ENCODE assay signal across 9 cellular contexts in genomic region chr11:114026355-114026754, GRCh38. TPM values are rescaled to one million over a fixed set of nuclear protein-coding genes. Genes with fewer than 3 reads are reported as not detected.
A peak's percentile ranks its signal among the peaks of the same experiment; 100 is the strongest.
DNase-seq lines count a peak whose midpoint lies in the region; ATAC-seq and TF ChIP-seq lines count a peak whose summit lies in the region.
"Had no signal": no experiment of that assay in that cellular context is flagged by ENCODE, and none has a peak within 500 bp of the region (broad histone marks: within the 10 kb centered on the region; RNA-seq: fewer than 3 reads in every experiment).

No MANE protein-coding gene starts in this region.

- H2AFZ ChIP-seq in hepatocyte, result no peak overlapping the region

- H3K4me1 ChIP-seq in A673 (ENCODE audit: insufficient read depth, low read length, poor library complexity, severe bottlenecking), result peaks cover 3% of the 10 kb centered on the region
- H3K4me1 ChIP-seq in hepatocyte (ENCODE audit: insufficient read depth), result no peaks in the 10 kb centered on the region
- no peaks in the 10 kb centered on the region for H3K4me1 ChIP-seq in gastrocnemius medialis

- no peak overlapping the region for H3K4me2 ChIP-seq in hepatocyte

- intact Hi-C loops in A673 (cut with micrococcal nuclease; ENCODE audit: unreplicated experiment) (no loop called here), gastrocnemius medialis (cut with DNase I; ENCODE audit: low total_unique reads) (no loop called here)

- CTCF ChIA-PET in A673 (lab: Charles Lee), result interaction anchor here (0.7 kb wide), 1 partner anchor 235 kb away, joined by 4 read pairs; no protein-coding TSS in a partner anchor

- H4K20me1 ChIP-seq in hepatocyte (ENCODE audit: insufficient read depth, poor library complexity, severe bottlenecking), result no peaks in the 10 kb centered on the region

- H3K9me2 ChIP-seq in hepatocyte (replicated peaks; ENCODE audit: insufficient read depth), result no peaks in the 10 kb centered on the region

- H3K27ac ChIP-seq in A673 (ENCODE audit: low read depth, low read length, poor library complexity, severe bottlenecking) (no peak overlapping the region), hepatocyte (no peak overlapping the region), gastrocnemius medialis (no peak overlapping the region)

- in situ Hi-C loops in gastrocnemius medialis (cut with MboI; ENCODE audit: low sequenced_read_pairs in 4 of 4), result loop anchor here in 1 of 4 donors (10.0 kb wide), 1 partner anchor 132 kb away; no protein-coding TSS in a partner anchor

- peak; percentile 59 for TF ChIP-seq CTCF in A673 (conservative IDR thresholded peaks at IDR 0.05; ENCODE audit: low read depth, low read length)
- TF ChIP-seq CTCF in GM12864 (IDR thresholded peaks at IDR 0.05; ENCODE audit: low read depth, low read length, missing control alignments), result peak; percentile 14
- peak; percentile 15 for TF ChIP-seq CTCF in hepatocyte (IDR thresholded peaks at IDR 0.05; ENCODE audit: poor library complexity)
- no peak for TF ChIP-seq CTCF in gastrocnemius medialis (IDR thresholded peaks at IDR 0.05 in 4 of 5, conservative IDR thresholded peaks at IDR 0.05 in 1 of 5)

- no peaks in the 10 kb centered on the region for H3K36me3 ChIP-seq in A673 (ENCODE audit: insufficient read depth, low read length, poor library complexity, severe bottlenecking)
- H3K36me3 ChIP-seq in hepatocyte (replicated peaks; ENCODE audit: insufficient read depth, low read depth), result no peaks in the 10 kb centered on the region
- H3K36me3 ChIP-seq in gastrocnemius medialis, result no peaks in the 10 kb centered on the region

- H3K9me3 ChIP-seq in A673 (ENCODE audit: low read depth, low read length, poor library complexity, severe bottlenecking), result no peaks in the 10 kb centered on the region
- no peaks in the 10 kb centered on the region for H3K9me3 ChIP-seq in hepatocyte (ENCODE audit: low read depth)
- no peaks in the 10 kb centered on the region for H3K9me3 ChIP-seq in gastrocnemius medialis

- POLR2A ChIA-PET in A673 (lab: Charles Lee; ENCODE audit: low non-redundant PET), result no interaction called here

- H3K27me3 ChIP-seq in A673 (replicated peaks; ENCODE audit: insufficient read depth, low read depth, low read length, poor library complexity) (no peaks in the 10 kb centered on the region), hepatocyte (peaks cover 19% of the 10 kb centered on the region), gastrocnemius medialis (no peaks in the 10 kb centered on the region)

- whole genome bisulfite sequencing in hepatocyte (ENCODE audit: low lambda C conversion rate, missing lambda C conversion rate), result 17% methylated on average over 1 of the region's 1 CpG

- BruUV-seq in A673 (replicated peaks; lab: Mats Ljungman, UMichigan), result no TSS peak

- no peak overlapping the region for H3K4me3 ChIP-seq in A673 (ENCODE audit: low read depth, low read length, poor library complexity, severe bottlenecking)
- H3K4me3 ChIP-seq in GM12864 (ENCODE audit: low read depth, low read length), result no peak overlapping the region
- H3K4me3 ChIP-seq in hepatocyte, result no peak overlapping the region
- no peak overlapping the region for H3K4me3 ChIP-seq in gastrocnemius medialis

- no peaks in the 10 kb centered on the region for H3K79me2 ChIP-seq in hepatocyte

- no peak for TF ChIP-seq POLR2A in gastrocnemius medialis (IDR thresholded peaks at IDR 0.05)

- DNase-seq in A673 (ENCODE audit: low spot score) (peak; percentile 60), GM12864 (ENCODE audit: low read depth) (no peak), SW480 (ENCODE audit: low spot score) (peak; percentile 71), hepatocyte (ENCODE audit: low spot score) (peak; percentile 31), gastrocnemius medialis (no peak), NCI-H2029 treated with DMSO at 0.1 percent for 48 hours (lab: John Stamatoyannopoulos, UW) (no peak)
- DNase-seq: stimulated activated CD4-positive, alpha-beta T cell treated with anti-CD3 and anti-CD28 coated beads, Interleukin-4, amount 100 ng/mL, for 1 hour had no signal

- ATAC-seq in HG03460 (IDR thresholded peaks at IDR 0.05; ENCODE audit: unreplicated experiment), result no peak
- ATAC-seq in gastrocnemius medialis, result no peak
- no peak for ATAC-seq in GM18868 (IDR thresholded peaks at IDR 0.05; ENCODE audit: unreplicated experiment)

RNA-seq across cellular contexts. Expression of gene ZBTB16, which starts 33.2 kb away (rescaled TPM):
- total RNA-seq in A673 (2021) (12.0 and 14.1 TPM in 2 replicates), hepatocyte (21.0 and 30.1 TPM in 2 replicates), gastrocnemius medialis (100 to 1,000 TPM; 156 to 250 (median 196) TPM)
- 52.3 and 67.5 TPM in 2 replicates for polyA plus RNA-seq in hepatocyte

RNA-seq across cellular contexts. Expression of gene HTR3A, which starts 51.4 kb away (rescaled TPM):
- total RNA-seq in A673 (2021), result not detected in 2 replicates
- not detected in 2 replicates for total RNA-seq in hepatocyte
- polyA plus RNA-seq in hepatocyte, result not detected in 2 replicates
- not detected for total RNA-seq in gastrocnemius medialis

Comparison
In these comparisons a context has a peak if more than half of its experiments do, and no peak if none do; other contexts are left out.
1. DNase-seq: peak in A673 (single experiment), SW480 (single experiment) and hepatocyte (single experiment); none in GM12864 (single experiment), gastrocnemius medialis (0 of 2) and NCI-H2029 treated with DMSO at 0.1 percent for 48 hours (single experiment).
2. CTCF ChIP-seq: peak in A673 (single experiment), GM12864 (single experiment) and hepatocyte (single experiment); none in gastrocnemius medialis (0 of 5).